Comparison of ENCODE assay signal across 22 cellular contexts in the genomic region with DNA sequence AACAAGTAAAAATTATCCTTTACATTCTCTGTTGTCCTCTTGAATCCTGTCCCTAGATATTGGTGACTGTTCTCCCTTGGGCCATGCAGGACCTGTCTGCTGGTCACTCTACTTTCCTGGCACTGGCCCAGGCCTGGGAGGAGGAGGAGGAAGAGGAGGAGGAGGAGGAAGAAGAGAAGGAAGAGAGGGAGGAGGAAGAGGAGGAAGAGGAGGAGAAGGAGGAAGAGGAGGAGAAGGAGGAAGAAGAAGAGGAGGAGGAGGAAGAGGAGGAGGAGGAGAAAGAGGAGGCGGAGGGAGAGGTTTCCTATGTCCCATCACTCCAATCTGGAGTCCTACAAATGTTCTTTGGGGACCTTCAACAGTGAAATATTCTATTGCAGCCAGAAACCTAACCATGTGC.
DNase-seq lines count a peak whose midpoint lies in the region; ATAC-seq, FAIRE-seq and TF ChIP-seq lines count a peak whose summit lies in the region.
"Had no signal": no experiment of that assay in that cellular context is flagged by ENCODE, and none has a peak within 500 bp of the region (broad histone marks: within the 10 kb centered on the region; RNA-seq: fewer than 3 reads in every experiment).

No MANE protein-coding gene starts in this region.

- no peak overlapping the region for H3K27ac ChIP-seq in BLaER1 treated with 17β-estradiol and CSF1 and Interleukin-3, amounts not matched to agents 10 nM and 100 nM
- H3K27ac ChIP-seq in K562 (ENCODE audit: extremely low read depth, low read depth, low read length), result no peak overlapping the region

- no peak for TF ChIP-seq EP300 in K562 (IDR thresholded peaks at IDR 0.05; ENCODE audit: low read length)

- ATAC-seq in K562 (no peak), GM18520 (IDR thresholded peaks at IDR 0.05; ENCODE audit: unreplicated experiment) (no peak)

- H3K4me3 ChIP-seq in BLaER1 treated with 17β-estradiol and CSF1 and Interleukin-3, amounts not matched to agents 10 nM and 100 nM, result no peak overlapping the region
- no peak overlapping the region for H3K4me3 ChIP-seq in K562

- BruUV-seq in K562 (replicated peaks; lab: Mats Ljungman, UMichigan), result no TSS peak

- no peak for TF ChIP-seq POLR2A in K562 (conservative IDR thresholded peaks at IDR 0.05)

- CTCF ChIA-PET in K562 (lab: Yijun Ruan, JAX; ENCODE audit: low intra/inter-chr PET ratio), result no interaction called here

- H4K20me1 ChIP-seq in BLaER1 treated with 17β-estradiol and CSF1 and Interleukin-3, amounts not matched to agents 10 nM and 100 nM, result no peaks in the 10 kb centered on the region
- H4K20me1 ChIP-seq in K562 (replicated peaks; ENCODE audit: control insufficient read depth, insufficient read depth, low read length), result no peaks in the 10 kb centered on the region

- no peak overlapping the region for H3K9ac ChIP-seq in BLaER1 treated with 17β-estradiol and CSF1 and Interleukin-3, amounts not matched to agents 10 nM and 100 nM
- no peak overlapping the region for H3K9ac ChIP-seq in K562 (ENCODE audit: insufficient read depth in 1 of 2, low read depth in 2 of 2, low read length in 2 of 2)

- H3K27me3 ChIP-seq in BLaER1 treated with 17β-estradiol and CSF1 and Interleukin-3, amounts not matched to agents 10 nM and 100 nM, result no peaks in the 10 kb centered on the region
- H3K27me3 ChIP-seq in K562 (ENCODE audit: control insufficient read depth in 2 of 2, insufficient read depth in 2 of 2, low read length in 2 of 2), result no peaks in the 10 kb centered on the region
- H3K27me3 ChIP-seq: BE2C had no signal

- H3K9me3 ChIP-seq in BLaER1 treated with 17β-estradiol and CSF1 and Interleukin-3, amounts not matched to agents 10 nM and 100 nM (replicated peaks in 1 of 11), result peaks cover 0 to 16% (median 8%) of the 10 kb centered on the region in 11 experiments; a peak in 17 of 22 replicates
- no peaks in the 10 kb centered on the region for H3K9me3 ChIP-seq in K562 (replicated peaks; ENCODE audit: control insufficient read depth, insufficient read depth, low read depth, low read length)
- H3K9me3 ChIP-seq: BE2C had no signal

- no peak overlapping the region for H2AFZ ChIP-seq in K562 (ENCODE audit: low read depth, low read length)

- intact Hi-C loops in K562 (cut with micrococcal nuclease), result no loop called here

- FAIRE-seq in K562 (lab: Jason Lieb, UNC), result no peak
- FAIRE-seq: A204.1, G401.6, GM12891 had no signal

- POLR2A ChIA-PET in K562 (lab: Yijun Ruan, JAX), result no interaction called here

- DNase-seq in K562 (ENCODE audit: extremely low read depth in 1 of 4, low spot score in 3 of 4), result no peak
- DNase-seq in HUDEP-2 (lab: John Stamatoyannopoulos, UW; ENCODE audit: unreplicated experiment in 76 of 76), result no peak
- no peak for DNase-seq in EL
- DNase-seq: 8988T; ACHN; BE2C; C1 segment of cervical spinal cord; CD4-positive, alpha-beta memory T cell; CD4-positive, CD25-positive, alpha-beta regulatory T cell; CD8-positive, alpha-beta memory T cell; COR-L47; DMS 273 treated with DMSO at 0.1 percent for 48 hours; DMS153; DMS53; DMS79; DND-41; GF-D8 had no signal

- TF ChIP-seq RAD21 in K562 (CRISPR knock-in tag; conservative IDR thresholded peaks at IDR 0.05 in 1 of 2, IDR thresholded peaks at IDR 0.05 in 1 of 2), result no peak

- peaks cover 3 to 52% (median 16%) of the 10 kb centered on the region in 10 experiments; a peak in 18 of 20 replicates for H3K4me1 ChIP-seq in BLaER1 treated with 17β-estradiol and CSF1 and Interleukin-3, amounts not matched to agents 10 nM and 100 nM
- peaks cover 0 to 16% of the 10 kb centered on the region in 2 experiments; a peak in 3 of 5 replicates for H3K4me1 ChIP-seq in K562 (replicated peaks in 1 of 2; ENCODE audit: control insufficient read depth in 2 of 2, insufficient read depth in 2 of 2, low read length in 2 of 2)
- H3K4me1 ChIP-seq: BE2C had no signal

- in situ Hi-C loops in K562 (cut with MboI), result no loop called here

- no peaks in the 10 kb centered on the region for H3K79me2 ChIP-seq in K562 (ENCODE audit: control insufficient read depth, insufficient read depth, low read length)

- no peaks in the 10 kb centered on the region for H3K36me3 ChIP-seq in BLaER1 treated with 17β-estradiol and CSF1 and Interleukin-3, amounts not matched to agents 10 nM and 100 nM
- no peaks in the 10 kb centered on the region for H3K36me3 ChIP-seq in K562 (ENCODE audit: control insufficient read depth, insufficient read depth, low read length)
- H3K36me3 ChIP-seq: BE2C had no signal

- no peak for TF ChIP-seq CTCF in K562 (IDR thresholded peaks at IDR 0.05 in 2 of 3, conservative IDR thresholded peaks at IDR 0.05 in 1 of 3; ENCODE audit: insufficient read depth in 2 of 3, low read depth in 1 of 3, low read length in 3 of 3)

- 50% methylated on average over 1 of the region's 1 CpG for WGBS in K562 (ENCODE audit: insufficient coverage, low coverage, missing lambda C conversion rate)

- no peaks in the 10 kb centered on the region for H3K9me1 ChIP-seq in K562 (ENCODE audit: control insufficient read depth, insufficient read depth, low read length)

- peak overlapping the region in 6 of 11 experiments; percentile 6 to 46 (median 32); a peak in 5 of 22 replicates for H3K4me2 ChIP-seq in BLaER1 treated with 17β-estradiol and CSF1 and Interleukin-3, amounts not matched to agents 10 nM and 100 nM
- H3K4me2 ChIP-seq in K562 (ENCODE audit: insufficient read depth, low read length), result no peak overlapping the region

TF ChIP-seq in K562, 482 proteins besides CTCF, POLR2A, EP300 and RAD21:
- TF ChIP-seq NFIC (IDR thresholded peaks at IDR 0.05) (peak; percentile 70; the same call in 1 of the 2 replicates), ELF4 (CRISPR knock-in tag; IDR thresholded peaks at IDR 0.05) (0 out of 2 replicates have a peak, but pooled peaks have one; percentile 17), RBM17 (IDR thresholded peaks at IDR 0.05; ENCODE audit: borderline replicate concordance, low read depth, low read length) (no peak), HOXB6 (CRISPR knock-in tag; IDR thresholded peaks at IDR 0.05; ENCODE audit: borderline replicate concordance) (no peak), ZNF263 (CRISPR knock-in tag; IDR thresholded peaks at IDR 0.05; ENCODE audit: borderline replicate concordance) (peak; percentile 53; the same call in 1 of the 2 replicates), OTX1 (CRISPR knock-in tag; IDR thresholded peaks at IDR 0.05) (0 out of 2 replicates have a peak, but pooled peaks have one; percentile 76), BRD4 (IDR thresholded peaks at IDR 0.05) (no peak)
- TF ChIP-seq, protein P1, sequence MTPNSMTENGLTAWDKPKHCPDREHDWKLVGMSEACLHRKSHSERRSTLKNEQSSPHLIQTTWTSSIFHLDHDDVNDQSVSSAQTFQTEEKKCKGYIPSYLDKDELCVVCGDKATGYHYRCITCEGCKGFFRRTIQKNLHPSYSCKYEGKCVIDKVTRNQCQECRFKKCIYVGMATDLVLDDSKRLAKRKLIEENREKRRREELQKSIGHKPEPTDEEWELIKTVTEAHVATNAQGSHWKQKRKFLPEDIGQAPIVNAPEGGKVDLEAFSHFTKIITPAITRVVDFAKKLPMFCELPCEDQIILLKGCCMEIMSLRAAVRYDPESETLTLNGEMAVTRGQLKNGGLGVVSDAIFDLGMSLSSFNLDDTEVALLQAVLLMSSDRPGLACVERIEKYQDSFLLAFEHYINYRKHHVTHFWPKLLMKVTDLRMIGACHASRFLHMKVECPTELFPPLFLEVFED (CRISPR knock-in tag; conservative IDR thresholded peaks at IDR 0.05), result 0 out of 2 replicates have a peak, but pooled peaks have one; percentile 52
- TF ChIP-seq, protein P2, sequence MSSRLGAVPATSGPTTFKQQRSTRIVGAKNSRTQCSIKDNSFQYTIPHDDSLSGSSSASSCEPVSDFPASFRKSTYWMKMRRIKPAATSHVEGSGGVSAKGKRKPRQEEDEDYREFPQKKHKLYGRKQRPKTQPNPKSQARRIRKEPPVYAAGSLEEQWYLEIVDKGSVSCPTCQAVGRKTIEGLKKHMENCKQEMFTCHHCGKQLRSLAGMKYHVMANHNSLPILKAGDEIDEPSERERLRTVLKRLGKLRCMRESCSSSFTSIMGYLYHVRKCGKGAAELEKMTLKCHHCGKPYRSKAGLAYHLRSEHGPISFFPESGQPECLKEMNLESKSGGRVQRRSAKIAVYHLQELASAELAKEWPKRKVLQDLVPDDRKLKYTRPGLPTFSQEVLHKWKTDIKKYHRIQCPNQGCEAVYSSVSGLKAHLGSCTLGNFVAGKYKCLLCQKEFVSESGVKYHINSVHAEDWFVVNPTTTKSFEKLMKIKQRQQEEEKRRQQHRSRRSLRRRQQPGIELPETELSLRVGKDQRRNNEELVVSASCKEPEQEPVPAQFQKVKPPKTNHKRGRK (tag; IDR thresholded peaks at IDR 0.05), result peak; percentile 64
